13 cellular contexts compared by ENCODE assay signal in the genomic region with DNA sequence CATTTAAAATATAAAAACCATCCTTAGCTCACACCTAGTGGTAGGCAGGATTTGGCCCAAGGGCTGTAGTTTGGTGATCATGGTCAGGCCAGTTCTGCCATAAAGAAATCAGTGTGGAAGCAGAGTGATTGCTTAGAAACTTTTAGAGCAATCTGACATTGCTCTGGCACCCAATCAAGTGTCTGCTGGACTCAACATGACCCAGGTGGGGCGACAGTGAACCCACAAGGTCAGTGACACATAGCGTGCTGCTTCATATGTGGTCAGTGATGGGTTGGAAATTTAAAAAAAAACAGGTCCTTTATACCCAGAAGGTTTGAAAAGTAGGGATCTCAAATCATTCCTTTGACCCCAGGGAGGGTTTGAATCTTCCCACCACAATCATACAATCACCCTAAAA.
DNase-seq lines count a peak whose midpoint lies in the region; FAIRE-seq and TF ChIP-seq lines count a peak whose summit lies in the region.
"Had no signal": no experiment of that assay in that cellular context is flagged by ENCODE, and none has a peak within 500 bp of the region (broad histone marks: within the 10 kb centered on the region; RNA-seq: fewer than 3 reads in every experiment).

No MANE protein-coding gene starts in this region.

- H3K36me3 ChIP-seq in mesendoderm (ENCODE audit: control insufficient read depth, insufficient read depth, low read length) (no peaks in the 10 kb centered on the region), tibial artery (no peaks in the 10 kb centered on the region)
- no peaks in the 10 kb centered on the region for H3K36me3 ChIP-seq in CD8-positive, alpha-beta memory T cell (ENCODE audit: insufficient read depth, low read length)

- no peak overlapping the region for H3K27ac ChIP-seq in mesendoderm (ENCODE audit: low read depth, low read length)
- H3K27ac ChIP-seq in tibial artery: peak overlapping the region; percentile 62 to 70
- no peak overlapping the region for H3K27ac ChIP-seq in CD8-positive, alpha-beta memory T cell (ENCODE audit: low read depth, low read length)

- CTCF ChIA-PET in CD8-positive, alpha-beta memory T cell (lab: Charles Lee): no interaction called here

- no peak overlapping the region for H3K23ac ChIP-seq in mesendoderm (ENCODE audit: low read length)

- no peaks in the 10 kb centered on the region for H3K9me3 ChIP-seq in tibial artery
- H3K9me3 ChIP-seq in CD8-positive, alpha-beta memory T cell (ENCODE audit: low read length): no peaks in the 10 kb centered on the region

- peak; percentile 13 for FAIRE-seq in HTR-8/SVneo (lab: Jason Lieb, UNC)

- H2BK5ac ChIP-seq in mesendoderm (ENCODE audit: low read length): no peak overlapping the region

- no peaks in the 10 kb centered on the region for H3K27me3 ChIP-seq in mesendoderm (ENCODE audit: insufficient read depth, low read length, poor library complexity)
- H3K27me3 ChIP-seq in tibial artery: no peaks in the 10 kb centered on the region
- no peaks in the 10 kb centered on the region for H3K27me3 ChIP-seq in CD8-positive, alpha-beta memory T cell (ENCODE audit: insufficient read depth, low read length, poor library complexity, severe bottlenecking)

- H3K4me3 ChIP-seq in choroid plexus epithelial cell (ENCODE audit: low read depth, low read length) (no peak overlapping the region), mesendoderm (ENCODE audit: low read length) (no peak overlapping the region), tibial artery (no peak overlapping the region)
- H3K4me3 ChIP-seq in CD8-positive, alpha-beta memory T cell (ENCODE audit: low read length): no peak overlapping the region

- TF ChIP-seq CTCF in choroid plexus epithelial cell (conservative IDR thresholded peaks at IDR 0.05; ENCODE audit: low read depth, low read length) (peak; percentile 14), tibial artery (IDR thresholded peaks at IDR 0.05) (no peak)

- no peak overlapping the region for H3K4ac ChIP-seq in mesendoderm (ENCODE audit: low read depth, low read length)

- POLR2A ChIA-PET in CD8-positive, alpha-beta memory T cell (lab: Charles Lee): no interaction called here

- no peaks in the 10 kb centered on the region for H3K4me1 Mint-ChIP-seq in CD8-positive, alpha-beta memory T cell
- H3K4me1 Mint-ChIP-seq: endodermal cell had no signal

- DNase-seq in HTR-8/SVneo (ENCODE audit: insufficient read length, low spot score): no peak
- peak; percentile 45 for DNase-seq in choroid plexus epithelial cell (ENCODE audit: low read depth)
- peak; percentile 14 for DNase-seq in mesendoderm
- DNase-seq in tibial artery: no peak
- no peak for DNase-seq in CD8-positive, alpha-beta memory T cell
- DNase-seq in NCI-H345 treated with DMSO at 0.1 percent for 48 hours (lab: John Stamatoyannopoulos, UW; ENCODE audit: unreplicated experiment): no peak
- DNase-seq in COR-L47 (lab: John Stamatoyannopoulos, UW): no peak
- DNase-seq: GDM1, NCI-H1092 treated with DMSO at 0.1 percent for 48 hours, NCI-H226, nucleus accumbens had no signal

- peaks cover 1 to 4% of the 10 kb centered on the region in 2 donors for H3K27me3 Mint-ChIP-seq in CD8-positive, alpha-beta memory T cell

- no peak overlapping the region for H3K56ac ChIP-seq in mesendoderm (ENCODE audit: low read length)

- no peak overlapping the region for H4K8ac ChIP-seq in mesendoderm (ENCODE audit: low read depth, low read length)

- H2BK120ac ChIP-seq in mesendoderm (ENCODE audit: low read depth, low read length): no peak overlapping the region

- no peaks in the 10 kb centered on the region for H3K79me2 ChIP-seq in mesendoderm (ENCODE audit: control insufficient read depth, insufficient read depth, low read length)

- no peaks in the 10 kb centered on the region for H3K36me3 Mint-ChIP-seq in CD8-positive, alpha-beta memory T cell
- H3K36me3 Mint-ChIP-seq: IgD-negative memory B cell had no signal

- H4K5ac ChIP-seq in mesendoderm (ENCODE audit: low read length): no peak overlapping the region

- no peak overlapping the region for H3K18ac ChIP-seq in mesendoderm (ENCODE audit: low read length)

- intact Hi-C loops in tibial artery (cut with DNase I; ENCODE audit: low total_unique reads): no loop called here

- no peak overlapping the region for H2BK15ac ChIP-seq in mesendoderm (replicated peaks; ENCODE audit: low read depth)

- H3K4me2 ChIP-seq in mesendoderm (ENCODE audit: low read length): no peak overlapping the region

- no peaks in the 10 kb centered on the region for H3K79me1 ChIP-seq in mesendoderm (ENCODE audit: low read length)

- H3K27ac Mint-ChIP-seq in CD8-positive, alpha-beta memory T cell: peak overlapping the region in 1 of 8 donors; percentile 54
- H3K27ac Mint-ChIP-seq: endodermal cell, IgD-negative memory B cell had no signal

- WGBS in mesendoderm (ENCODE audit: extremely low coverage, insufficient coverage, low lambda C conversion rate): no CpG with 5 or more reads among the region's 2 CpGs

- no peak overlapping the region for H3K9ac ChIP-seq in mesendoderm (ENCODE audit: low read length)

- H2AK5ac ChIP-seq in mesendoderm (ENCODE audit: low read length): no peak overlapping the region

- no peaks in the 10 kb centered on the region for H3K4me1 ChIP-seq in mesendoderm (ENCODE audit: control insufficient read depth, low read depth, low read length)
- H3K4me1 ChIP-seq in tibial artery: peaks cover 0 to 44% (median 35%) of the 10 kb centered on the region in 4 donors
- no peaks in the 10 kb centered on the region for H3K4me1 ChIP-seq in CD8-positive, alpha-beta memory T cell (ENCODE audit: insufficient read depth, low read length)

- peaks cover 0 to 2% (median 0%) of the 10 kb centered on the region in 5 donors for H3K9me3 Mint-ChIP-seq in CD8-positive, alpha-beta memory T cell
- H3K9me3 Mint-ChIP-seq: endodermal cell, IgD-negative memory B cell had no signal

- H3K4me3 Mint-ChIP-seq in CD8-positive, alpha-beta memory T cell: no peak overlapping the region
- H3K4me3 Mint-ChIP-seq: endodermal cell, IgD-negative memory B cell had no signal

Comparison
In these comparisons a context has a peak if more than half of its experiments do, and no peak if none do; other contexts are left out.
1. DNase-seq: peak in choroid plexus epithelial cell (single experiment) and mesendoderm (single experiment); none in HTR-8/SVneo (single experiment), tibial artery (0 of 2), CD8-positive, alpha-beta memory T cell (0 of 5), NCI-H345 treated with DMSO at 0.1 percent for 48 hours (single experiment) and COR-L47 (single experiment).
2. H3K27ac ChIP-seq: peak in tibial artery (2 of 2); none in mesendoderm (single experiment) and CD8-positive, alpha-beta memory T cell (single experiment).